8 cellular contexts compared by ENCODE assay signal in the genomic region with DNA sequence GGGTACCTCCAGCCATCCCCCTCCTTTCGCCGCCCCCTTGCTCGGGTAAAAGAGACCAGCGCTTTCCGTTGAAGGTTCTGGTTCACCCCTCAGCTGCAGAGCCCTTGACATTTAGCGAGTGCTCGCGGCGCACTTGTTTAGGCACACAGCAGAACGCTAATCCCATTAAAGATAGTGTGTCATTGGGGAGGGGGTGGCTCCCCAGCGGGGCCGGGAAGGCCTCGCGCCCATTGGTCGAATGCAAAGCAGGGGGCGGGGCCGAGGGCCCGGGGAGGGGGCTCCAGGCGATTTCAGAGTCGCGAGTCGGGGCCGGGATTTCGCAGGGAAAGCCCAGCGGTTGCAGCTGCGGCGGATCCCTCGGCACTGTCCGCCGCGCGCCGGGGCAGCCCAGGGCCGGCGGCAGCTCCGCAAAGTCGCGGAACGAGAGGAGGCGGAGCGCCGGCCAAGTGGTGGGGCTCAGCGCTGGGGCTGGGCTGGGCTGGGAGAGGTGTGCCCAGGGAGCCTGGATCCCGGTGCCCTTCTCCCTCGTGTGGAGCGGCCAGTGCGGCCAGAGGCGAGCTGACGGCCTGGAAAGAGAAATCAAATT.
A peak's percentile ranks its signal among the peaks of the same experiment; 100 is the strongest.
DNase-seq lines count a peak whose midpoint lies in the region; ATAC-seq and TF ChIP-seq lines count a peak whose summit lies in the region.

No MANE protein-coding gene starts in this region.

- H4K20me1 ChIP-seq in H9 (ENCODE audit: control insufficient read depth, insufficient read depth, insufficient read length), result no peaks in the 10 kb centered on the region

- no peak overlapping the region for H2AK5ac ChIP-seq in H9 (ENCODE audit: insufficient read length, low read length)

- peak overlapping the region; percentile 56 to 63 (median 58) for H3K4me3 ChIP-seq in esophagus muscularis mucosa

- no peak overlapping the region for H3K4ac ChIP-seq in H9 (ENCODE audit: low read depth, low read length)

- no peak overlapping the region for H4K91ac ChIP-seq in H9 (ENCODE audit: insufficient read length, low read depth, low read length)

- TF ChIP-seq POLR2A in esophagus muscularis mucosa (IDR thresholded peaks at IDR 0.05; ENCODE audit: low read depth), result no peak

- peaks cover 56 to 58% of the 10 kb centered on the region in 2 experiments for H3K4me1 Mint-ChIP-seq in H9

- no peaks in the 10 kb centered on the region for H3K36me3 ChIP-seq in esophagus muscularis mucosa

- H3K27ac ChIP-seq in H9 (ENCODE audit: insufficient read length, low read depth, low read length) (no peak overlapping the region), esophagus muscularis mucosa (replicated peaks in 1 of 4) (peak overlapping the region in 3 of 4 donors; percentile 10 to 40 (median 22))

- peak overlapping the region; percentile 71 to 86 for H3K4me3 Mint-ChIP-seq in H9

- H3K27me3 Mint-ChIP-seq in H9 (ENCODE audit: low read depth), result peaks cover 43% of the 10 kb centered on the region

- H2BK20ac ChIP-seq in H9 (ENCODE audit: low read depth, low read length, poor library complexity, severe bottlenecking), result no peak overlapping the region

- no peak overlapping the region for H3K14ac ChIP-seq in H9 (ENCODE audit: insufficient read depth, low read length)

- no peak overlapping the region for H3K18ac ChIP-seq in H9 (ENCODE audit: insufficient read length, low read depth, low read length)

- no peak overlapping the region for H4K5ac ChIP-seq in H9 (ENCODE audit: insufficient read length, low read depth, low read length)

- no peaks in the 10 kb centered on the region for H3K79me2 ChIP-seq in H9 (ENCODE audit: insufficient read depth, low read length)

- peaks cover 3 to 4% (median 3%) of the 10 kb centered on the region in 3 experiments; a peak in 3 of 7 replicates for H3K36me3 Mint-ChIP-seq in H9 (ENCODE audit: insufficient read depth in 1 of 3, low read depth in 3 of 3)

- no peak overlapping the region for H2BK5ac ChIP-seq in H9 (ENCODE audit: insufficient read length, low read length)

- H3K79me1 ChIP-seq in H9 (ENCODE audit: insufficient read depth, low read depth, low read length, poor library complexity, severe bottlenecking), result no peaks in the 10 kb centered on the region

- no peak overlapping the region for H3K9ac ChIP-seq in H9 (ENCODE audit: extremely low read depth, insufficient read length, low read length)

- no CpG with 5 or more reads among the region's 49 CpGs for WGBS in H9 (ENCODE audit: extremely low coverage, insufficient read length, low lambda C conversion rate)
- WGBS in esophagus muscularis mucosa, result 0% methylated on average over 1 of the region's 49 CpGs

- no peak overlapping the region for H2BK120ac ChIP-seq in H9 (ENCODE audit: low read depth, low read length, poor library complexity, severe bottlenecking)

- H3K27ac Mint-ChIP-seq in H9, result no peak overlapping the region

- no peak for TF ChIP-seq EP300 in esophagus muscularis mucosa (IDR thresholded peaks at IDR 0.05)

- peaks cover 0 to 3% of the 10 kb centered on the region in 2 experiments; a peak in 1 of 5 replicates for H3K9me3 Mint-ChIP-seq in H9

- H3K4me1 ChIP-seq in H9 (ENCODE audit: insufficient read depth, low read length) (peaks cover 1% of the 10 kb centered on the region; the same call in 1 of the 2 replicates), esophagus muscularis mucosa (peaks cover 40 to 52% (median 44%) of the 10 kb centered on the region in 4 donors)

- TF ChIP-seq CTCF in H9 (conservative IDR thresholded peaks at IDR 0.05), result no peak
- TF ChIP-seq CTCF in esophagus muscularis mucosa (IDR thresholded peaks at IDR 0.05), result no peak

- H3K23me2 ChIP-seq in H9 (ENCODE audit: insufficient read length, low read depth, low read length, poor library complexity, severe bottlenecking), result peaks cover 14% of the 10 kb centered on the region

- H2AFZ ChIP-seq in H9 (ENCODE audit: low read length), result no peak overlapping the region

- H3T11ph ChIP-seq in H9 (ENCODE audit: low read length), result no peak overlapping the region

- peaks cover 13% of the 10 kb centered on the region; the same call in 1 of the 2 replicates for H3K27me3 ChIP-seq in H9 (ENCODE audit: insufficient read depth, low read length)
- peaks cover 0 to 19% (median 0%) of the 10 kb centered on the region in 4 donors for H3K27me3 ChIP-seq in esophagus muscularis mucosa

- H2BK15ac ChIP-seq in H9 (ENCODE audit: low read depth, low read length), result no peak overlapping the region

- ATAC-seq in HG02884 (IDR thresholded peaks at IDR 0.05; ENCODE audit: unreplicated experiment) (no peak), GM21360 (IDR thresholded peaks at IDR 0.05; ENCODE audit: unreplicated experiment) (no peak)

- DNase-seq in H9 (peak; percentile 94), RPMI8226 (peak; percentile 35), esophagus muscularis mucosa (ENCODE audit: extremely low spot score) (no peak), myocyte (ENCODE audit: low read depth) (peak; percentile 84), SHP77 treated with DMSO at 0.1 percent for 48 hours (lab: John Stamatoyannopoulos, UW) (no peak)
- DNase-seq in activated CD4-positive, alpha-beta T cell treated with anti-CD3 and anti-CD28 coated beads for 1 hour, result no peak

- H3K9me3 ChIP-seq in H9 (ENCODE audit: control insufficient read depth, low read depth, low read length), result no peaks in the 10 kb centered on the region
- no peaks in the 10 kb centered on the region for H3K9me3 ChIP-seq in esophagus muscularis mucosa

- no peak overlapping the region for H3K23ac ChIP-seq in H9 (ENCODE audit: insufficient read length, low read depth, low read length)

- no peak overlapping the region for H2BK12ac ChIP-seq in H9 (ENCODE audit: insufficient read length, low read depth, low read length)

- H3K4me2 ChIP-seq in H9 (ENCODE audit: insufficient read depth, insufficient read length, low read length), result peak overlapping the region; percentile 65

- no peak overlapping the region for H3K56ac ChIP-seq in H9 (ENCODE audit: insufficient read length, low read depth, low read length)

- intact Hi-C loops in esophagus muscularis mucosa (cut with DNase I), result loop anchor here (2.0 to 5.0 kb wide), 3 partner anchors 63 to 128 kb away; no protein-coding TSS in a partner anchor

- no peak overlapping the region for H4K8ac ChIP-seq in H9 (replicated peaks; ENCODE audit: insufficient read length, low read depth, low read length)

Comparison
In these comparisons a context has a peak if more than half of its experiments do, and no peak if none do; other contexts are left out.
1. DNase-seq: peak in H9 (single experiment), RPMI8226 (single experiment) and myocyte (single experiment); none in esophagus muscularis mucosa (single experiment), SHP77 treated with DMSO at 0.1 percent for 48 hours (single experiment) and activated CD4-positive, alpha-beta T cell treated with anti-CD3 and anti-CD28 coated beads for 1 hour (single experiment).